ENCODE assay signal across 20 cellular contexts in genomic region chr17:65790241-65790640, GRCh38.
"Had no signal": no experiment of that assay in that cellular context is flagged by ENCODE, and none has a peak within 500 bp of the region (broad histone marks: within the 10 kb centered on the region; RNA-seq: fewer than 3 reads in every experiment).

No MANE protein-coding gene starts in this region.

- H3K27me3 ChIP-seq: MG63, SJSA1 had no signal

- H3K36me3 ChIP-seq: MG63, SJSA1 had no signal

- H3K27ac ChIP-seq: SJSA1, SK-N-MC had no signal

- DNase-seq: Karpas-422, KG1, MG63, NCI-H1092 treated with DMSO at 0.1 percent for 48 hours, NCI-H1436, NCI-H187, NCI-H2029, NCI-H2081 treated with DMSO at 0.1 percent for 48 hours, NCI-H2171, NCI-H226, NCI-H446, NCI-H510A, NCI-H524 treated with DMSO at 0.1 percent for 48 hours, NCI-H69, NCI-H774, Right ventricle myocardium superior, RPMI8226, SIG-M5 had no signal

- H3K4me3 ChIP-seq: MG63, SJSA1, SK-N-MC had no signal

- H3K9me3 ChIP-seq: MG63, SJSA1 had no signal
